ENCODE assay signal across 8 cellular contexts in genomic region chr3:141311496-141312358, GRCh38. TPM values are rescaled to one million over a fixed set of nuclear protein-coding genes. Genes with fewer than 3 reads are reported as not detected.
DNase-seq lines count a peak whose midpoint lies in the region; ATAC-seq and TF ChIP-seq lines count a peak whose summit lies in the region.

No MANE protein-coding gene starts in this region.

- no peak for TF ChIP-seq POLR2A in esophagus muscularis mucosa (IDR thresholded peaks at IDR 0.05; ENCODE audit: low read depth)

- peaks cover 51% of the 10 kb centered on the region for H3K4me1 Mint-ChIP-seq in activated T-cell treated with anti-CD3 and anti-CD28 coated beads, Interleukin-2, amount 50 U/mL, for 4 hours (ENCODE audit: low read depth)

- TSS peak; percentile 96 for BruUV-seq in PC-3 (replicated peaks; lab: Mats Ljungman, UMichigan)

- H3K4me3 ChIP-seq in Jurkat, Clone E6-1 (ENCODE audit: low read length): peak overlapping the region; percentile 84
- H3K4me3 ChIP-seq in PC-3 (ENCODE audit: low read length) (peak overlapping the region; percentile 78), esophagus muscularis mucosa (peak overlapping the region; percentile 65 to 73 (median 70))

- no peaks in the 10 kb centered on the region for H3K27me3 Mint-ChIP-seq in activated T-cell treated with anti-CD3 and anti-CD28 coated beads, Interleukin-2, amount 50 U/mL, for 4 hours (ENCODE audit: low read depth)

- TF ChIP-seq CTCF in PC-3 (conservative IDR thresholded peaks at IDR 0.05; ENCODE audit: low read depth, low read length) (peak; percentile 68), esophagus muscularis mucosa (IDR thresholded peaks at IDR 0.05) (peak; percentile 57 to 78 (median 71))

- H3K27ac ChIP-seq in PC-3 (ENCODE audit: low read length) (peak overlapping the region; percentile 37), esophagus muscularis mucosa (replicated peaks in 1 of 4) (peak overlapping the region; percentile 73 to 82 (median 81))

- no peak for TF ChIP-seq EP300 in esophagus muscularis mucosa (IDR thresholded peaks at IDR 0.05)

- DNase-seq in DMS79 (lab: John Stamatoyannopoulos, UW) (peak; percentile 95), PC-3 (peak; percentile 95), esophagus muscularis mucosa (ENCODE audit: extremely low spot score) (peak; percentile 99), myocyte (ENCODE audit: low read depth) (peak; percentile 98)
- DNase-seq in Jurkat, Clone E6-1 (ENCODE audit: low read depth, low spot score): peak; percentile 98
- DNase-seq in activated T-cell treated with anti-CD3 and anti-CD28 coated beads, Interleukin-2, amount 50 U/mL, for 4 hours: peak; percentile 97
- DNase-seq in stimulated activated CD8-positive, alpha-beta memory T cell treated with anti-CD3 and anti-CD28 coated beads, Interleukin-7, amount 100 ng/mL, for 48 hours (ENCODE audit: extremely low read depth in 1 of 2, low read depth in 1 of 2): peak; percentile 97 to 99

- peak overlapping the region; percentile 93 for H3K4me3 Mint-ChIP-seq in activated T-cell treated with anti-CD3 and anti-CD28 coated beads, Interleukin-2, amount 50 U/mL, for 4 hours

- H2AFZ ChIP-seq in PC-3 (ENCODE audit: low read length): peak overlapping the region; percentile 80

- no peaks in the 10 kb centered on the region for H3K9me2 ChIP-seq in PC-3 (replicated peaks; ENCODE audit: low read length)

- no peaks in the 10 kb centered on the region for H3F3A ChIP-seq in PC-3 (ENCODE audit: low read length, unreplicated experiment)

- H4K20me1 ChIP-seq in PC-3 (ENCODE audit: low read length): no peaks in the 10 kb centered on the region

- CTCF ChIA-PET in PC-3 (lab: Charles Lee): interaction anchor here (0.5 to 2.1 kb wide), 5 partner anchors 49 to 1211 kb away, joined by 3 to 9 read pairs (median 5); no protein-coding TSS in a partner anchor

- ATAC-seq in GM21619 (IDR thresholded peaks at IDR 0.05; ENCODE audit: unreplicated experiment): peak; percentile 96
- ATAC-seq in PC-3: peak; percentile 98
- peak; percentile 92 to 95 for ATAC-seq in activated T-cell treated with anti-CD3 and anti-CD28 coated beads, Interleukin-2, amount 50 U/mL, for 4 hours

- H3K79me2 ChIP-seq in PC-3 (ENCODE audit: low read length): 0 out of 2 replicates have a peak, but pooled peaks cover 4% of the 10 kb centered on the region

- H3K36me3 ChIP-seq in PC-3 (ENCODE audit: low read depth, low read length) (no peaks in the 10 kb centered on the region), esophagus muscularis mucosa (no peaks in the 10 kb centered on the region)

- H3K4me2 ChIP-seq in PC-3 (ENCODE audit: low read length): peak overlapping the region; percentile 99

- H3K9me3 Mint-ChIP-seq in activated T-cell treated with anti-CD3 and anti-CD28 coated beads, Interleukin-2, amount 50 U/mL, for 4 hours: no peaks in the 10 kb centered on the region

- WGBS in esophagus muscularis mucosa: 9% methylated on average over 29 of the region's 43 CpGs

- H3K27me3 ChIP-seq in PC-3 (ENCODE audit: low read length) (no peaks in the 10 kb centered on the region), esophagus muscularis mucosa (no peaks in the 10 kb centered on the region)

- H3K9me3 ChIP-seq in PC-3 (ENCODE audit: low read length) (no peaks in the 10 kb centered on the region), esophagus muscularis mucosa (no peaks in the 10 kb centered on the region)

- peaks cover 9% of the 10 kb centered on the region; the same call in 1 of the 2 replicates for H3K4me1 ChIP-seq in PC-3 (ENCODE audit: insufficient read depth, low read length)
- peaks cover 6 to 15% (median 15%) of the 10 kb centered on the region in 4 donors for H3K4me1 ChIP-seq in esophagus muscularis mucosa

- POLR2A ChIA-PET in PC-3 (lab: Charles Lee; ENCODE audit: unreplicated experiment): interaction anchor here (0.7 to 1.0 kb wide), 3 partner anchors 80 to 271 kb away, joined by 3 read pairs; partner anchors contain the start of gene PXYLP1

- H3K9ac ChIP-seq in PC-3 (ENCODE audit: low read length): peak overlapping the region; percentile 86

- intact Hi-C loops in PC-3 (cut with micrococcal nuclease): loop anchor here (1.0 to 5.0 kb wide), 4 partner anchors 56 to 427 kb away; partner anchors contain the start of genes RNF7 and ZBTB38
- intact Hi-C loops in esophagus muscularis mucosa (cut with DNase I): loop anchor here (5.0 kb wide), 1 partner anchor 46 kb away; no protein-coding TSS in a partner anchor

- no peaks in the 10 kb centered on the region for H3K36me3 Mint-ChIP-seq in activated T-cell treated with anti-CD3 and anti-CD28 coated beads, Interleukin-2, amount 50 U/mL, for 4 hours (ENCODE audit: insufficient read depth)

RNA-seq across cellular contexts. Expression of gene ZBTB38, which starts 56.6 kb away (rescaled TPM):
- polyA plus RNA-seq in Jurkat, Clone E6-1 (2012; ENCODE audit: insufficient read depth, insufficient read length): not detected
- total RNA-seq in PC-3 (2014; rRNA removed): 17.0 and 19.6 TPM in 2 replicates
- total RNA-seq in activated T-cell treated with anti-CD3 and anti-CD28 coated beads, Interleukin-2, amount 50 U/mL, for 4 hours: 10 to 100 TPM; 15.4 to 22.5 (median 21.0) TPM
- total RNA-seq in esophagus muscularis mucosa: 100 to 1,000 TPM; 163 to 250 (median 203) TPM
- 103 and 108 TPM in 2 replicates for total RNA-seq in myocyte
- 21.9 TPM for polyA plus RNA-seq in myocyte (2012)

Comparison
In these comparisons a context has a peak if more than half of its experiments do, and no peak if none do; other contexts are left out.
1. Peak in every context shown above with its lines: DNase-seq, ATAC-seq, H3K4me3 ChIP-seq and H3K27ac ChIP-seq.